17 cellular contexts compared by ENCODE assay signal in genomic region chr10:93186631-93187030, GRCh38.
"Had no signal": no experiment of that assay in that cellular context is flagged by ENCODE, and none has a peak within 500 bp of the region (broad histone marks: within the 10 kb centered on the region; RNA-seq: fewer than 3 reads in every experiment).

No MANE protein-coding gene starts in this region.

- ATAC-seq: activated CD8-positive, alpha-beta memory T cell treated with anti-CD3 and anti-CD28 coated beads, Interleukin-2, amount 10 ng/mL, durations not matched to agents 7 days and 5 days; left colon had no signal

- DNase-seq: activated B cell treated with CpG ODN at 0.5 μM for 24 hours; activated CD4-positive, alpha-beta memory T cell treated with anti-CD3 and anti-CD28 coated beads for 36 hours; activated CD4-positive, alpha-beta T cell treated with anti-CD3 and anti-CD28 coated beads for 4 hours; activated CD8-positive, alpha-beta memory T cell treated with anti-CD3 and anti-CD28 coated beads, Interleukin-2, amount 10 ng/mL, durations not matched to agents 7 days and 5 days; activated naive CD4-positive, alpha-beta T cell; activated naive CD8-positive, alpha-beta T cell treated with anti-CD3 and anti-CD28 coated beads, Interleukin-2, amount 10 ng/mL, durations not matched to agents 7 days and 5 days; cortex of kidney; effector CD4-positive, alpha-beta T cell; hippocampal formation; left colon; nucleus accumbens; posterior cingulate gyrus; retina; stimulated activated CD8-positive, alpha-beta memory T cell treated with anti-CD3 and anti-CD28 coated beads, Interleukin-4, amount 100 ng/mL, for 48 hours; stimulated activated naive CD4-positive, alpha-beta T cell treated with Interleukin-2 at 50 U/mL for 16 hours; substantia nigra; tibial artery had no signal
